In the genomic region with DNA sequence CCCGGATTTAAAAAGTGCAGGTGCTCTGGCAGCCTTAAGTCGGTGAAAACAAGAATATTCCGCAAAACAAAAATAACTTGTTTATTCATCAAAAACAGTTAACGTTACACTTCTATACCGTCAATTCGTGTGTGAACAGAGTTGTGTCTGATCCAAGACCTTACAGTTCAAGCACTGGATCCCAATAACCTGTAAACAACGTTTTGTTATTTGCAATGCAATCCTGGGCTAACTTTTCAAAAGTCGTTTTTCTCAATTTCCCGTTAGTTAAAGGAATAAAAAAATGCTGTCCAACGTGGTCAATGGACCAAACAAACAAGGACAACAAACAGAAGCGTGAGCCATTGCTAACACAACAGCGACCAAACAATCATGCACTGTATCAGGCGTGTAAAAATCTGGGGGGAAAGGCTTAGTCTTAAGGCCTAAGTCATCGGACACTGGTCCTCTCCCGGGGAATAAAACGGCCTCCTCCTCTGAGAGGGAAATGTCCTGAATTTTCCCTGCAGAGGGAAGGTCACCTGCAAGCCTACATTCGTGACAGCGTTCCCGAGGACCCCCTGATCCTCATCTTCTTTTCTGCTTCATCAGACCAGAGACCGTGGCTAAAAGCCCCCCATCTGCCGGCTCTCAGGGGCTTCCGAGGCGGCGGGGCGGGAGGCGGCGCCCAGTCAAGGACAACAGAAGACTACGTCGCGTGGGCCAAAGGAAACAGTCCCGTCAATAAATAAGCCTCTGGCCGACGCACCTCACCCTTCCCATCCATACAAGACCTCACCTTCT, we compare ENCODE assay signal across 8 cellular contexts. TPM values are rescaled to one million over a fixed set of nuclear protein-coding genes. Genes with fewer than 3 reads are reported as not detected.
DNase-seq lines count a peak whose midpoint lies in the region; ATAC-seq and TF ChIP-seq lines count a peak whose summit lies in the region.

No MANE protein-coding gene starts in this region.

- H3K4me1 ChIP-seq in smooth muscle cell (ENCODE audit: low read depth) = peaks cover 8% of the 10 kb centered on the region

- peak overlapping the region; percentile 90 for H3K27ac ChIP-seq in smooth muscle cell (ENCODE audit: low read depth)

- H4K20me1 ChIP-seq in smooth muscle cell (ENCODE audit: low read depth) = peaks cover 53% of the 10 kb centered on the region

- H2AFZ ChIP-seq in smooth muscle cell (ENCODE audit: low read depth) = peak overlapping the region; percentile 90

- peaks cover 3% of the 10 kb centered on the region for H3K36me3 ChIP-seq in smooth muscle cell (ENCODE audit: low read depth)

- DNase-seq in DMS79 (lab: John Stamatoyannopoulos, UW) (peak; percentile 20), HT-29 (ENCODE audit: low spot score) (peak; percentile 36), amniotic epithelial cell (ENCODE audit: low read depth) (peak; percentile 36), smooth muscle cell (lab: John Stamatoyannopoulos, UW; ENCODE audit: unreplicated experiment) (no peak), NCI-H1694 treated with DMSO at 0.1 percent for 48 hours (lab: John Stamatoyannopoulos, UW) (no peak), NCI-H2029 (lab: John Stamatoyannopoulos, UW) (no peak)

- peak overlapping the region; percentile 89 for H3K9ac ChIP-seq in smooth muscle cell (ENCODE audit: low read depth)

- no peak for TF ChIP-seq CTCF in smooth muscle cell (IDR thresholded peaks at IDR 0.05; ENCODE audit: borderline replicate concordance, insufficient read depth, poor library complexity, severe bottlenecking)

- peak overlapping the region; percentile 92 for H3K4me2 ChIP-seq in smooth muscle cell

- H3K27me3 ChIP-seq in smooth muscle cell (ENCODE audit: low read depth) = no peaks in the 10 kb centered on the region

- H3K4me3 ChIP-seq in iPS-18c (ENCODE audit: insufficient read depth, low read depth, low read length) (peak overlapping the region; percentile 92), smooth muscle cell (peak overlapping the region; percentile 82)

- H3K9me3 ChIP-seq in iPS-18c (ENCODE audit: control insufficient read depth, insufficient read depth, low read length) (no peaks in the 10 kb centered on the region), smooth muscle cell (replicated peaks; ENCODE audit: low read depth) (no peaks in the 10 kb centered on the region)

- ATAC-seq in GM21381 (IDR thresholded peaks at IDR 0.05; ENCODE audit: unreplicated experiment) = peak; percentile 13

- H3K79me2 ChIP-seq in smooth muscle cell (ENCODE audit: low read depth) = peaks cover 89% of the 10 kb centered on the region

- peaks cover 4% of the 10 kb centered on the region for H3F3A ChIP-seq in smooth muscle cell (ENCODE audit: low read depth)

- WGBS in smooth muscle cell (ENCODE audit: low lambda C conversion rate) = under 1% methylated on average over 33 of the region's 33 CpGs

RNA-seq across cellular contexts. Expression of gene NDUFS1, which starts 0.5 kb away (rescaled TPM):
- 69.8 and 77.2 TPM in 2 replicates for total RNA-seq in HT-29 (2014; rRNA removed; shearing (Covaris generic))
- total RNA-seq in smooth muscle cell = 101 and 182 TPM in 2 replicates
- 59.0 and 62.0 TPM in 2 replicates for polyA plus RNA-seq in smooth muscle cell

RNA-seq across cellular contexts. Expression of gene EEF1B2, which starts 0.9 kb away (rescaled TPM):
- total RNA-seq in HT-29 (2014; rRNA removed; shearing (Covaris generic)) = 567 and 666 TPM in 2 replicates
- total RNA-seq in smooth muscle cell = 401 and 449 TPM in 2 replicates
- polyA plus RNA-seq in smooth muscle cell = 322 and 336 TPM in 2 replicates

Comparison
In these comparisons a context has a peak if more than half of its experiments do, and no peak if none do; other contexts are left out.
1. DNase-seq: peak in DMS79 (single experiment), HT-29 (single experiment) and amniotic epithelial cell (single experiment); none in smooth muscle cell (single experiment), NCI-H1694 treated with DMSO at 0.1 percent for 48 hours (single experiment) and NCI-H2029 (single experiment).